8 cellular contexts compared by ENCODE assay signal in the genomic region with DNA sequence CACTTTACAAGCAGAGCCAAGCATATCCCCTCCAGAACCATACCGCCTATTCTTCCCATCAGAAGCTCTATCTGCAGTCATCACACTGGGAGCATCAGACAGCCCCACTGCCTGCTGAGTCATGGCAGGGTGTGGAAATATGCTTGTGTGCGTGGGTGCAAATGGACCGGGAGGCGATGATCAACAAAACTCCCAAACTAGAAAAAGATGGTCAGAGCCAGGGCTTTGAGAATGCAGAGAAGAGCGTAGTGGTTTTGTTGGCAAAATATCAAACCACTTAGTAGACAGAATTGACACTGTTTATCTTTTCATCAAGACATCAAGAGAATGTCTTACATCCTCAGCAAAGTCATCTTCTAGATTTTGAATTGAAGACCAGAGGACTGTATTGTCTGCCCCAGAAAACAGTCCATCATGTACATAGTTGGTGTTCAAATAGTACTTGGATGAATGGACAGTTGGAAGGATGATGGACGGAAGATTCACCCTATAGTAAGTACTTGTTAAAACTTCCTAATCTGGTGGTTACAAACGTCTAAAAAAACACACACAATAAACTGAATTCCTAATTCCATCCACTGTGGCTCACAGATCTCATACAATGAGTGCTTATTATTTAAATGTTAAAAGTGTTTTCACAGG. TPM values are rescaled to one million over a fixed set of nuclear protein-coding genes. Genes with fewer than 3 reads are reported as not detected.
A peak's percentile ranks its signal among the peaks of the same experiment; 100 is the strongest.
DNase-seq lines count a peak whose midpoint lies in the region; ATAC-seq and TF ChIP-seq lines count a peak whose summit lies in the region.

No MANE protein-coding gene starts in this region.

- BruUV-seq in PC-9 (replicated peaks; lab: Mats Ljungman, UMichigan): no TSS peak

- H3K36me3 ChIP-seq in ACC112 (ENCODE audit: insufficient read depth, low read length) (no peaks in the 10 kb centered on the region), PC-9 (ENCODE audit: low read depth) (no peaks in the 10 kb centered on the region)

- H3K4me1 ChIP-seq in ACC112 (ENCODE audit: control insufficient read depth, insufficient read depth, low read length, unreplicated experiment) (peaks cover 26% of the 10 kb centered on the region), PC-9 (replicated peaks; ENCODE audit: insufficient read depth) (peaks cover 27% of the 10 kb centered on the region)

- POLR2A ChIA-PET in activated naive CD8-positive, alpha-beta T cell treated with anti-CD3 and anti-CD28 coated beads, Interleukin-2, amount 10 ng/mL, durations not matched to agents 7 days and 5 days (lab: Charles Lee): no interaction called here
- POLR2A ChIA-PET in PC-9 (lab: Charles Lee; ENCODE audit: unreplicated experiment): interaction anchor here (0.6 kb wide), 1 partner anchor 15 kb away, joined by 3 read pairs; no protein-coding TSS in a partner anchor

- peak; percentile 28 for ATAC-seq in activated naive CD8-positive, alpha-beta T cell treated with anti-CD3 and anti-CD28 coated beads, Interleukin-2, amount 10 ng/mL, durations not matched to agents 7 days and 5 days (ENCODE audit: low read depth)

- no peak overlapping the region for H3K4me3 ChIP-seq in ACC112 (ENCODE audit: low read depth, low read length)
- no peak overlapping the region for H3K4me3 ChIP-seq in Jurkat, Clone E6-1 (ENCODE audit: low read length)
- H3K4me3 ChIP-seq in PC-9: no peak overlapping the region

- CTCF ChIA-PET in PC-9 (lab: Charles Lee): interaction anchor here (0.6 kb wide), 1 partner anchor 69 kb away, joined by 3 read pairs; no protein-coding TSS in a partner anchor

- H3F3A ChIP-seq in PC-9 (ENCODE audit: insufficient read depth, low read depth): peaks cover 5% of the 10 kb centered on the region; the same call in 1 of the 2 replicates

- no peaks in the 10 kb centered on the region for H4K20me1 ChIP-seq in PC-9 (ENCODE audit: insufficient read depth)

- no peaks in the 10 kb centered on the region for H3K36me3 Mint-ChIP-seq in activated naive CD8-positive, alpha-beta T cell treated with anti-CD3 and anti-CD28 coated beads, Interleukin-2, amount 10 ng/mL, durations not matched to agents 7 days and 5 days

- H3K27me3 ChIP-seq in ACC112 (ENCODE audit: insufficient read depth, low read length): no peaks in the 10 kb centered on the region
- no peaks in the 10 kb centered on the region for H3K27me3 ChIP-seq in PC-9 (ENCODE audit: insufficient read depth, low read depth)

- H3K9me3 ChIP-seq in PC-9 (ENCODE audit: insufficient read depth, low read depth): no peaks in the 10 kb centered on the region

- H2AFZ ChIP-seq in ACC112 (ENCODE audit: low read length, unreplicated experiment) (peak overlapping the region; percentile 0), PC-9 (no peak overlapping the region)

- intact Hi-C loops in PC-9 (cut with micrococcal nuclease; ENCODE audit: unreplicated experiment): loop anchor here (10.0 kb wide), 1 partner anchor 465 kb away; a partner anchor contains a TSS

- peaks cover 17% of the 10 kb centered on the region for H3K4me1 Mint-ChIP-seq in activated naive CD8-positive, alpha-beta T cell treated with anti-CD3 and anti-CD28 coated beads, Interleukin-2, amount 10 ng/mL, durations not matched to agents 7 days and 5 days

- peak overlapping the region; percentile 64 for H3K27ac ChIP-seq in ACC112 (ENCODE audit: low read depth, low read length)
- H3K27ac ChIP-seq in PC-9: no peak overlapping the region

- H3K9me2 ChIP-seq in PC-9 (ENCODE audit: insufficient read depth): no peaks in the 10 kb centered on the region

- no peak overlapping the region for H3K4me2 ChIP-seq in PC-9

- H3K9me3 Mint-ChIP-seq in activated naive CD8-positive, alpha-beta T cell treated with anti-CD3 and anti-CD28 coated beads, Interleukin-2, amount 10 ng/mL, durations not matched to agents 7 days and 5 days: no peaks in the 10 kb centered on the region

- H3K27ac Mint-ChIP-seq in activated naive CD8-positive, alpha-beta T cell treated with anti-CD3 and anti-CD28 coated beads, Interleukin-2, amount 10 ng/mL, durations not matched to agents 7 days and 5 days: no peak overlapping the region

- peaks cover 10% of the 10 kb centered on the region for H3K27me3 Mint-ChIP-seq in activated naive CD8-positive, alpha-beta T cell treated with anti-CD3 and anti-CD28 coated beads, Interleukin-2, amount 10 ng/mL, durations not matched to agents 7 days and 5 days

- DNase-seq in Jurkat, Clone E6-1 (ENCODE audit: low read depth, low spot score): peak; percentile 42
- DNase-seq in activated naive CD8-positive, alpha-beta T cell treated with anti-CD3 and anti-CD28 coated beads, Interleukin-2, amount 10 ng/mL, durations not matched to agents 7 days and 5 days: peak; percentile 33
- DNase-seq in lung microvascular endothelial cell (ENCODE audit: low read depth in 2 of 2) (peak; percentile 54 to 87), NCI-H1092 treated with DMSO at 0.1 percent for 48 hours (lab: John Stamatoyannopoulos, UW) (no peak), Kasumi-1 (lab: John Stamatoyannopoulos, UW) (no peak), PC-9 (no peak), globus pallidus (ENCODE audit: low spot score) (no peak)

- H3K4me3 Mint-ChIP-seq in activated naive CD8-positive, alpha-beta T cell treated with anti-CD3 and anti-CD28 coated beads, Interleukin-2, amount 10 ng/mL, durations not matched to agents 7 days and 5 days: peak overlapping the region; percentile 34

- H3K79me2 ChIP-seq in ACC112 (ENCODE audit: control insufficient read depth, insufficient read depth, low read length, unreplicated experiment): no peaks in the 10 kb centered on the region
- no peaks in the 10 kb centered on the region for H3K79me2 ChIP-seq in PC-9 (ENCODE audit: low read depth)

- no peak for TF ChIP-seq CTCF in PC-9 (conservative IDR thresholded peaks at IDR 0.05)

RNA-seq across cellular contexts. Expression of a gene that starts 54.9 kb away (rescaled TPM):
- not detected for polyA plus RNA-seq in Jurkat, Clone E6-1 (2012; ENCODE audit: insufficient read depth, insufficient read length)
- under 1 TPM; 0.23 to 0.44 TPM for total RNA-seq in activated naive CD8-positive, alpha-beta T cell treated with anti-CD3 and anti-CD28 coated beads, Interleukin-2, amount 10 ng/mL, durations not matched to agents 7 days and 5 days
- total RNA-seq in lung microvascular endothelial cell (496 and 1,530 TPM in 2 replicates), PC-9 (2021) (0.48 and 0.88 TPM in 2 replicates)

Comparison
In these comparisons a context has a peak if more than half of its experiments do, and no peak if none do; other contexts are left out.
1. DNase-seq: peak in Jurkat, Clone E6-1 (single experiment), activated naive CD8-positive, alpha-beta T cell treated with anti-CD3 and anti-CD28 coated beads, Interleukin-2, amount 10 ng/mL, durations not matched to agents 7 days and 5 days (single experiment) and lung microvascular endothelial cell (2 of 2); none in NCI-H1092 treated with DMSO at 0.1 percent for 48 hours (single experiment), Kasumi-1 (0 of 2), PC-9 (0 of 2) and globus pallidus (single experiment).
2. RNA of a gene that starts 54.9 kb away (total RNA-seq): 496 to 1,530 TPM in lung microvascular endothelial cell; 0.48 to 0.88 TPM in PC-9 and 0.23 to 0.44 TPM in activated naive CD8-positive, alpha-beta T cell treated with anti-CD3 and anti-CD28 coated beads, Interleukin-2, amount 10 ng/mL, durations not matched to agents 7 days and 5 days; every median in the first group is over 100 times any median in the second.